26 cellular contexts compared by ENCODE assay signal in genomic region chr4:132513491-132513890, GRCh38.
DNase-seq lines count a peak whose midpoint lies in the region; ATAC-seq, FAIRE-seq and TF ChIP-seq lines count a peak whose summit lies in the region.
"Had no signal": no experiment of that assay in that cellular context is flagged by ENCODE, and none has a peak within 500 bp of the region (broad histone marks: within the 10 kb centered on the region; RNA-seq: fewer than 3 reads in every experiment).

No MANE protein-coding gene starts in this region.

- H3K36me3 ChIP-seq in DND-41 (ENCODE audit: insufficient read depth, low read length) (no peaks in the 10 kb centered on the region), H1 (ENCODE audit: control insufficient read depth in 2 of 4, insufficient read depth in 4 of 4, low read length in 3 of 4) (no peaks in the 10 kb centered on the region)
- H3K36me3 ChIP-seq: BLaER1 treated with 17β-estradiol and CSF1 and Interleukin-3, amounts not matched to agents 10 nM and 100 nM; Peyer's patch had no signal

- H3K27ac Mint-ChIP-seq in T-cell: no peak overlapping the region
- H3K27ac Mint-ChIP-seq: CD4-positive, alpha-beta memory T cell had no signal

- H3K9ac ChIP-seq in DND-41 (ENCODE audit: low read depth, low read length) (no peak overlapping the region), H1 (replicated peaks in 1 of 4; ENCODE audit: extremely low read depth in 1 of 4, low read depth in 3 of 4, low read length in 3 of 4) (no peak overlapping the region)
- H3K9ac ChIP-seq: BLaER1 treated with 17β-estradiol and CSF1 and Interleukin-3, amounts not matched to agents 10 nM and 100 nM had no signal

- peak overlapping the region; percentile 93 for H3K4ac ChIP-seq in H1 (replicated peaks; ENCODE audit: insufficient read length, low read depth, low read length)

- no peaks in the 10 kb centered on the region for H3K4me1 Mint-ChIP-seq in T-cell
- H3K4me1 Mint-ChIP-seq: CD4-positive, alpha-beta memory T cell had no signal

- peak overlapping the region; percentile 68 for H3K18ac ChIP-seq in H1 (ENCODE audit: extremely low read depth, low read length)

- no peak overlapping the region for H4K8ac ChIP-seq in H1 (ENCODE audit: extremely low read depth, insufficient read depth, low read length)

- H4K91ac ChIP-seq in H1 (replicated peaks; ENCODE audit: insufficient read length, low read length): no peak overlapping the region

- TF ChIP-seq RAD21 in H1 (IDR thresholded peaks at IDR 0.05 in 1 of 2, conservative IDR thresholded peaks at IDR 0.05 in 1 of 2; ENCODE audit: low read depth in 2 of 2, low read length in 2 of 2): no peak

- TF ChIP-seq CTCF in DND-41 (IDR thresholded peaks at IDR 0.05; ENCODE audit: borderline replicate concordance, extremely low read depth, low read length, poor library complexity, severe bottlenecking) (no peak), H1 (IDR thresholded peaks at IDR 0.05; ENCODE audit: control extremely low read depth in 1 of 3, insufficient read depth in 1 of 3, low read depth in 1 of 3, low read length in 3 of 3) (no peak)

- no peak overlapping the region for H2AK5ac ChIP-seq in H1 (ENCODE audit: low read depth, low read length)

- H3K27me3 Mint-ChIP-seq in T-cell: no peaks in the 10 kb centered on the region
- H3K27me3 Mint-ChIP-seq: CD4-positive, alpha-beta memory T cell had no signal

- CTCF ChIA-PET in H1 (lab: Charles Lee; ENCODE audit: partially characterized antibody): interaction anchor here (1.5 to 1.8 kb wide), 2 partner anchors 12 to 18 kb away, joined by 4 to 5 read pairs; no protein-coding TSS in a partner anchor
- CTCF ChIA-PET in T-cell (lab: Charles Lee): no interaction called here

- ATAC-seq in DND-41 (ENCODE audit: insufficient read depth, low read depth) (no peak), T-cell (replicated peaks in 1 of 4) (no peak), HG03439 (IDR thresholded peaks at IDR 0.05; ENCODE audit: unreplicated experiment) (no peak)
- ATAC-seq: HepG2, K562 had no signal

- H3K79me1 ChIP-seq in H1 (ENCODE audit: low read depth, low read length): no peaks in the 10 kb centered on the region

- TF ChIP-seq EP300 in H1 (IDR thresholded peaks at IDR 0.05; ENCODE audit: borderline replicate concordance in 1 of 2, low read depth in 2 of 2, low read length in 2 of 2): no peak

- H2BK20ac ChIP-seq in H1 (ENCODE audit: low read length): peak overlapping the region; percentile 97

- POLR2A ChIA-PET in H1 (lab: Charles Lee; ENCODE audit: partially characterized antibody) (no interaction called here), T-cell (lab: Charles Lee) (no interaction called here)

- H3K4me3 Mint-ChIP-seq in T-cell: no peak overlapping the region
- H3K4me3 Mint-ChIP-seq: CD4-positive, alpha-beta memory T cell had no signal

- WGBS in H1 (ENCODE audit: extremely low coverage in 1 of 2, insufficient coverage in 1 of 2, insufficient read length in 1 of 2, insufficient replicate concordance in 2 of 2, low coverage in 1 of 2, low lambda C conversion rate in 2 of 2, missing lambda C conversion rate in 1 of 2), 2 experiments: 41% methylated on average over 2 of the region's 2 CpGs; no CpG with 5 or more reads in 1 of the 2 experiments

- H4K20me1 ChIP-seq in DND-41 (ENCODE audit: insufficient read depth, low read length): no peaks in the 10 kb centered on the region
- no peaks in the 10 kb centered on the region for H4K20me1 ChIP-seq in H1 (replicated peaks in 1 of 2; ENCODE audit: control insufficient read depth in 1 of 2, insufficient read depth in 2 of 2, low read length in 2 of 2)
- H4K20me1 ChIP-seq: BLaER1 treated with 17β-estradiol and CSF1 and Interleukin-3, amounts not matched to agents 10 nM and 100 nM had no signal

- H2BK120ac ChIP-seq in H1 (replicated peaks; ENCODE audit: low read depth, low read length): peak overlapping the region; percentile 94

- H3K27me3 ChIP-seq in DND-41 (ENCODE audit: insufficient read depth, low read length, poor library complexity): no peaks in the 10 kb centered on the region
- no peaks in the 10 kb centered on the region for H3K27me3 ChIP-seq in H1 (replicated peaks in 1 of 4; ENCODE audit: control insufficient read depth in 3 of 4, extremely low read depth in 1 of 4, insufficient read depth in 3 of 4, low read length in 3 of 4)
- H3K27me3 ChIP-seq: BLaER1 treated with 17β-estradiol and CSF1 and Interleukin-3, amounts not matched to agents 10 nM and 100 nM; Peyer's patch had no signal

- H3K4me3 ChIP-seq in DND-41 (ENCODE audit: low read depth in 1 of 2, low read length in 2 of 2) (no peak overlapping the region), H1 (ENCODE audit: extremely low read depth in 1 of 4, insufficient read depth in 2 of 4, low read depth in 3 of 4, low read length in 4 of 4) (no peak overlapping the region)
- H3K4me3 ChIP-seq: BLaER1 treated with 17β-estradiol and CSF1 and Interleukin-3, amounts not matched to agents 10 nM and 100 nM; K562; Peyer's patch had no signal

- no peaks in the 10 kb centered on the region for H3K23me2 ChIP-seq in H1 (ENCODE audit: low read depth, low read length)

- no peak overlapping the region for H3K14ac ChIP-seq in H1 (ENCODE audit: insufficient read length)

- no peak overlapping the region for H3K4me2 ChIP-seq in DND-41 (ENCODE audit: insufficient read depth, low read length)
- H3K4me2 ChIP-seq in H1 (ENCODE audit: insufficient read depth in 1 of 2, low read depth in 2 of 2, low read length in 2 of 2): no peak overlapping the region
- H3K4me2 ChIP-seq: BLaER1 treated with 17β-estradiol and CSF1 and Interleukin-3, amounts not matched to agents 10 nM and 100 nM had no signal

- H3K9me3 ChIP-seq in DND-41 (ENCODE audit: insufficient read depth, low read length, severe bottlenecking) (peaks cover 5% of the 10 kb centered on the region), H1 (ENCODE audit: insufficient read depth in 2 of 2, low read depth in 1 of 2, low read length in 1 of 2) (0 out of 4 replicates have a peak, but pooled peaks cover 0 to 4% of the 10 kb centered on the region in 2 experiments)
- H3K9me3 ChIP-seq: BLaER1 treated with 17β-estradiol and CSF1 and Interleukin-3, amounts not matched to agents 10 nM and 100 nM; Caco-2; Peyer's patch had no signal

- no peak overlapping the region for H3K56ac ChIP-seq in H1 (replicated peaks; ENCODE audit: insufficient read length, low read depth, low read length)

- DNase-seq in DND-41 (no peak), NCI-H226 (peak; percentile 64), H1 (ENCODE audit: low read depth in 1 of 2, low spot score in 2 of 2) (peak in 1 of 2 experiments; percentile 23), islet precursor cell (peak; percentile 74), T-cell (no peak), NCI-H345 treated with DMSO at 0.1 percent for 48 hours (lab: John Stamatoyannopoulos, UW; ENCODE audit: unreplicated experiment) (no peak), SKM-1 (lab: John Stamatoyannopoulos, UW; ENCODE audit: unreplicated experiment) (no peak)
- DNase-seq: 8988T; Caco-2; CD4-positive, alpha-beta memory T cell; GDM1; HCEC 1CT; NCI-H1092; NCI-H1436 treated with DMSO at 0.1 percent for 48 hours; NCI-H1930; NCI-H524; NCI-H774; NK-92 treated with Interleukin-12 subunit alpha and Interleukin-12 subunit beta, amount 100 ng/mL, for 24 hours; Peyer's patch had no signal

- H2AFZ ChIP-seq in DND-41 (ENCODE audit: low read depth, low read length): peak overlapping the region; percentile 52; the same call in 1 of the 2 replicates
- peak overlapping the region; percentile 90; the same call in 1 of the 2 replicates for H2AFZ ChIP-seq in H1 (ENCODE audit: low read length)

- H3K4me1 ChIP-seq in DND-41 (ENCODE audit: insufficient read depth, low read length) (no peaks in the 10 kb centered on the region), H1 (replicated peaks in 1 of 4; ENCODE audit: control insufficient read depth in 3 of 4, insufficient read depth in 4 of 4, low read length in 3 of 4) (peaks cover 0 to 15% (median 0%) of the 10 kb centered on the region in 4 experiments; a peak in 2 of 7 replicates)
- H3K4me1 ChIP-seq: BLaER1 treated with 17β-estradiol and CSF1 and Interleukin-3, amounts not matched to agents 10 nM and 100 nM; Caco-2; Peyer's patch had no signal

- no peaks in the 10 kb centered on the region for H3K36me3 Mint-ChIP-seq in T-cell
- H3K36me3 Mint-ChIP-seq: CD4-positive, alpha-beta memory T cell had no signal

- peak overlapping the region; percentile 45; the same call in 1 of the 2 replicates for H2BK5ac ChIP-seq in H1 (ENCODE audit: low read depth, low read length)

- no peak overlapping the region for H2BK15ac ChIP-seq in H1 (ENCODE audit: low read length)

- H4K5ac ChIP-seq in H1 (ENCODE audit: insufficient read length, low read depth, low read length): no peak overlapping the region

- H3K27ac ChIP-seq in DND-41 (ENCODE audit: low read length) (no peak overlapping the region), H1 (ENCODE audit: low read depth, low read length) (no peak overlapping the region)
- H3K27ac ChIP-seq: BLaER1 treated with 17β-estradiol and CSF1 and Interleukin-3, amounts not matched to agents 10 nM and 100 nM; HL-60; Peyer's patch had no signal

- H3K23ac ChIP-seq in H1 (ENCODE audit: insufficient read length): no peak overlapping the region

- peaks cover 0 to 17% (median 4%) of the 10 kb centered on the region in 3 donors for H3K9me3 Mint-ChIP-seq in T-cell

- H3K79me2 ChIP-seq in DND-41 (ENCODE audit: insufficient read depth, low read length) (no peaks in the 10 kb centered on the region), H1 (ENCODE audit: control insufficient read depth in 1 of 2, insufficient read depth in 2 of 2, low read length in 2 of 2) (no peaks in the 10 kb centered on the region)

- no peak for FAIRE-seq in H1 (lab: Jason Lieb, UNC)
- FAIRE-seq: GM18507, GM19239, HepG2, K562 had no signal

- peak overlapping the region; percentile 30; the same call in 1 of the 2 replicates for H2BK12ac ChIP-seq in H1 (ENCODE audit: low read depth, low read length)

- no peak for TF ChIP-seq POLR2A in H1 (IDR thresholded peaks at IDR 0.05; ENCODE audit: control extremely low read depth in 1 of 2, low read depth in 2 of 2, low read length in 2 of 2)

TF ChIP-seq in H1, 55 proteins besides CTCF, POLR2A, EP300 and RAD21:
- TF ChIP-seq SP1 (IDR thresholded peaks at IDR 0.05; ENCODE audit: low read depth, low read length): no peak
- TF ChIP-seq TEAD4 (IDR thresholded peaks at IDR 0.05; ENCODE audit: low read depth, low read length): peak; percentile 59; the same call in 1 of the 2 replicates

Comparison
In these comparisons a context has a peak if more than half of its experiments do, and no peak if none do; other contexts are left out.
1. DNase-seq: peak in NCI-H226 (single experiment) and islet precursor cell (single experiment); none in DND-41 (single experiment), T-cell (0 of 34), NCI-H345 treated with DMSO at 0.1 percent for 48 hours (single experiment) and SKM-1 (single experiment).